ENCODE assay signal across 16 cellular contexts in the genomic region with DNA sequence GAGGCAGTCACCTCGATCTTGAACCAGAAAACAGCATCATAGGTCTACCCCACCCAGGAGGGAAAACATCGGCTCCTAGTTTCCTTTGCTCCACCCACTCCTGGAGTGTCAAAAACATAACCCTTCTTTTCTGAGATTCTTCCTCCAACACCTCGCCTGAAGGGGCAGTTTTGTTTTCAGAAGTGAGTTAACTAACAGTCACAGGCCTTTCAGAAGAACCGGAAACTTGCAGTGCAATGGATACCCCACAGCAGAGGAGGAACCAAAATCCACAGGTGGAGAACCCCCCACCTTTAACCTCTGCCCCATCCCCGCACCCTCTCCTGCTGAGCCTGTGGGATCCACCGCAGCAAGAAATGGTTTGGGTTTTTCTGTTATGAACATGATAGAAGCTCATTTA. TPM values are rescaled to one million over a fixed set of nuclear protein-coding genes. Genes with fewer than 3 reads are reported as not detected.
DNase-seq lines count a peak whose midpoint lies in the region; ATAC-seq and FAIRE-seq lines count a peak whose summit lies in the region.
"Had no signal": no experiment of that assay in that cellular context is flagged by ENCODE, and none has a peak within 500 bp of the region (broad histone marks: within the 10 kb centered on the region; RNA-seq: fewer than 3 reads in every experiment).

No MANE protein-coding gene starts in this region.

- FAIRE-seq in GM19239 (lab: Jason Lieb, UNC): peak; percentile 52
- FAIRE-seq: astrocyte had no signal

- H3K4me1 ChIP-seq in CD8-positive, alpha-beta memory T cell (ENCODE audit: insufficient read depth, low read length): peaks cover 9% of the 10 kb centered on the region
- peaks cover 0 to 16% of the 10 kb centered on the region in 2 donors for H3K4me1 ChIP-seq in naive thymus-derived CD4-positive, alpha-beta T cell (ENCODE audit: control insufficient read depth in 2 of 2, insufficient read depth in 2 of 2, low read length in 2 of 2)

- H3K9me3 Mint-ChIP-seq in CD8-positive, alpha-beta memory T cell: peaks cover 0 to 4% (median 2%) of the 10 kb centered on the region in 5 donors
- peaks cover 13% of the 10 kb centered on the region for H3K9me3 Mint-ChIP-seq in T-helper 1 cell treated with Interleukin-12 subunit alpha and Interleukin-12 subunit beta and Interleukin-4 antibody, amounts not matched to agents 30 μg/mL and 1 μg/mL, for 36 hours
- peaks cover 0 to 10% (median 0%) of the 10 kb centered on the region in 11 donors for H3K9me3 Mint-ChIP-seq in naive thymus-derived CD4-positive, alpha-beta T cell

- no peaks in the 10 kb centered on the region for H3K9me3 ChIP-seq in CD8-positive, alpha-beta memory T cell (ENCODE audit: low read length)
- H3K9me3 ChIP-seq in naive thymus-derived CD4-positive, alpha-beta T cell (ENCODE audit: control insufficient read depth in 2 of 3, low read length in 3 of 3): peaks cover 0 to 5% (median 0%) of the 10 kb centered on the region in 3 experiments
- no peaks in the 10 kb centered on the region; the same call in 1 of the 2 replicates for H3K9me3 ChIP-seq in MG63

- CTCF ChIA-PET in CD8-positive, alpha-beta memory T cell (lab: Charles Lee): interaction anchor here (0.7 to 1.2 kb wide), 2 partner anchors 148 to 324 kb away, joined by 3 read pairs; no protein-coding TSS in a partner anchor
- CTCF ChIA-PET in naive thymus-derived CD4-positive, alpha-beta T cell (lab: Charles Lee): interaction anchor here (0.6 to 0.9 kb wide), 4 partner anchors 11 to 381 kb away, joined by 3 to 4 read pairs (median 4); no protein-coding TSS in a partner anchor

- H3K27me3 Mint-ChIP-seq in CD8-positive, alpha-beta memory T cell: peaks cover 5 to 12% of the 10 kb centered on the region in 2 donors
- H3K27me3 Mint-ChIP-seq in T-helper 1 cell treated with Interleukin-12 subunit alpha and Interleukin-12 subunit beta and Interleukin-4 antibody, amounts not matched to agents 30 μg/mL and 1 μg/mL, for 36 hours (ENCODE audit: low read depth): peaks cover 17% of the 10 kb centered on the region
- peaks cover 0 to 19% (median 5%) of the 10 kb centered on the region in 5 donors for H3K27me3 Mint-ChIP-seq in naive thymus-derived CD4-positive, alpha-beta T cell

- no peaks in the 10 kb centered on the region for H3K36me3 ChIP-seq in CD8-positive, alpha-beta memory T cell (ENCODE audit: insufficient read depth, low read length)
- H3K36me3 ChIP-seq in naive thymus-derived CD4-positive, alpha-beta T cell (ENCODE audit: control insufficient read depth in 2 of 3, insufficient read depth in 3 of 3, low read length in 3 of 3): no peaks in the 10 kb centered on the region
- no peaks in the 10 kb centered on the region for H3K36me3 ChIP-seq in MG63
- H3K36me3 ChIP-seq: left ventricle myocardium inferior had no signal

- no peak overlapping the region for H3K27ac ChIP-seq in CD8-positive, alpha-beta memory T cell (ENCODE audit: low read depth, low read length)
- no peak overlapping the region for H3K27ac ChIP-seq in naive thymus-derived CD4-positive, alpha-beta T cell (ENCODE audit: low read depth, low read length)
- H3K27ac ChIP-seq: left ventricle myocardium inferior, RWPE1 had no signal

- no peak overlapping the region for H3K4me3 ChIP-seq in CD8-positive, alpha-beta memory T cell (ENCODE audit: low read length)
- no peak overlapping the region for H3K4me3 ChIP-seq in naive thymus-derived CD4-positive, alpha-beta T cell (ENCODE audit: low read length)
- no peak overlapping the region for H3K4me3 ChIP-seq in MG63
- H3K4me3 ChIP-seq: left ventricle myocardium inferior had no signal

- POLR2A ChIA-PET in CD8-positive, alpha-beta memory T cell (lab: Charles Lee): interaction anchor here (0.7 kb wide), 1 partner anchor 11 kb away, joined by 3 read pairs; no protein-coding TSS in a partner anchor
- POLR2A ChIA-PET in naive thymus-derived CD4-positive, alpha-beta T cell (lab: Charles Lee): interaction anchor here (0.6 to 4.0 kb wide), 5 partner anchors 91 to 340 kb away, joined by 3 to 30 read pairs (median 3); no protein-coding TSS in a partner anchor

- peak; percentile 49 for ATAC-seq in naive thymus-derived CD4-positive, alpha-beta T cell
- ATAC-seq in HG02973 (IDR thresholded peaks at IDR 0.05; ENCODE audit: unreplicated experiment) (no peak), GM18498 (IDR thresholded peaks at IDR 0.05; ENCODE audit: unreplicated experiment) (no peak), HG02588 (IDR thresholded peaks at IDR 0.05; ENCODE audit: unreplicated experiment) (no peak)
- ATAC-seq: HepG2 had no signal

- peak overlapping the region; percentile 13 to 68 (median 49) for H3K4me3 Mint-ChIP-seq in CD8-positive, alpha-beta memory T cell
- peak overlapping the region; percentile 45 for H3K4me3 Mint-ChIP-seq in T-helper 1 cell treated with Interleukin-12 subunit alpha and Interleukin-12 subunit beta and Interleukin-4 antibody, amounts not matched to agents 30 μg/mL and 1 μg/mL, for 36 hours
- peak overlapping the region; percentile 33 to 68 (median 52) for H3K4me3 Mint-ChIP-seq in naive thymus-derived CD4-positive, alpha-beta T cell

- peaks cover 11 to 19% (median 13%) of the 10 kb centered on the region in 3 donors for H3K4me1 Mint-ChIP-seq in CD8-positive, alpha-beta memory T cell
- H3K4me1 Mint-ChIP-seq in T-helper 1 cell treated with Interleukin-12 subunit alpha and Interleukin-12 subunit beta and Interleukin-4 antibody, amounts not matched to agents 30 μg/mL and 1 μg/mL, for 36 hours (ENCODE audit: low read depth): peaks cover 25% of the 10 kb centered on the region
- peaks cover 6 to 43% (median 35%) of the 10 kb centered on the region in 7 donors for H3K4me1 Mint-ChIP-seq in naive thymus-derived CD4-positive, alpha-beta T cell

- intact Hi-C loops in naive thymus-derived CD4-positive, alpha-beta T cell (cut with micrococcal nuclease): loop anchor here in 1 of 2 donors (1.0 kb wide), 1 partner anchor 8 kb away; the partner anchor contains the start of gene TEX2

- H3K27me3 ChIP-seq in CD8-positive, alpha-beta memory T cell (ENCODE audit: insufficient read depth, low read length, poor library complexity, severe bottlenecking): no peaks in the 10 kb centered on the region
- no peaks in the 10 kb centered on the region for H3K27me3 ChIP-seq in naive thymus-derived CD4-positive, alpha-beta T cell (ENCODE audit: control insufficient read depth in 2 of 2, insufficient read depth in 2 of 2, low read length in 2 of 2)
- peaks cover 8% of the 10 kb centered on the region; the same call in 1 of the 2 replicates for H3K27me3 ChIP-seq in MG63

- DNase-seq in CD8-positive, alpha-beta memory T cell: peak in 1 of 5 donors; percentile 3
- DNase-seq in GM19239 (ENCODE audit: insufficient read length, low spot score) (no peak), MG63 (no peak)
- DNase-seq in naive thymus-derived CD4-positive, alpha-beta T cell: peak in 3 of 9 donors; percentile 5 to 11 (median 9)
- DNase-seq: dermis blood vessel endothelial cell, GF-D8, left ventricle myocardium inferior, NCI-H1436 treated with DMSO at 0.1 percent for 48 hours, NCI-H526 had no signal

- peak overlapping the region; percentile 13 to 85 (median 80) for H3K27ac Mint-ChIP-seq in CD8-positive, alpha-beta memory T cell
- peak overlapping the region; percentile 84 for H3K27ac Mint-ChIP-seq in T-helper 1 cell treated with Interleukin-12 subunit alpha and Interleukin-12 subunit beta and Interleukin-4 antibody, amounts not matched to agents 30 μg/mL and 1 μg/mL, for 36 hours
- H3K27ac Mint-ChIP-seq in naive thymus-derived CD4-positive, alpha-beta T cell: peak overlapping the region; percentile 47 to 88 (median 83)

- H3K36me3 Mint-ChIP-seq in CD8-positive, alpha-beta memory T cell: peaks cover 0 to 3% (median 0%) of the 10 kb centered on the region in 3 donors
- peaks cover 2% of the 10 kb centered on the region for H3K36me3 Mint-ChIP-seq in T-helper 1 cell treated with Interleukin-12 subunit alpha and Interleukin-12 subunit beta and Interleukin-4 antibody, amounts not matched to agents 30 μg/mL and 1 μg/mL, for 36 hours (ENCODE audit: low read depth)
- peaks cover 0 to 7% (median 0%) of the 10 kb centered on the region in 5 donors for H3K36me3 Mint-ChIP-seq in naive thymus-derived CD4-positive, alpha-beta T cell

RNA-seq across cellular contexts. Expression of gene TEX2, which starts 7.8 kb away (rescaled TPM):
- 10 to 100 TPM; 21.9 to 22.0 TPM for total RNA-seq in CD8-positive, alpha-beta memory T cell
- polyA plus RNA-seq in CD8-positive, alpha-beta memory T cell: 6.5 TPM
- total RNA-seq in naive thymus-derived CD4-positive, alpha-beta T cell: 10 to 100 TPM; 14.1 to 24.2 (median 14.4) TPM
- polyA plus RNA-seq in naive thymus-derived CD4-positive, alpha-beta T cell: 10 to 100 TPM in 1 of 2 donors, 1 to 10 TPM in 1; 7.9 to 14.8 TPM
- total RNA-seq in MG63 (2014; rRNA removed; shearing (Covaris generic); ENCODE audit: low replicate concordance): 9.2 and 17.2 TPM in 2 replicates
